ENCODE assay signal across 12 cellular contexts in genomic region chr1:144537234-144537633, GRCh38. TPM values are rescaled to one million over a fixed set of nuclear protein-coding genes. Genes with fewer than 3 reads are reported as not detected.
"Had no signal": no experiment of that assay in that cellular context is flagged by ENCODE, and none has a peak within 500 bp of the region (broad histone marks: within the 10 kb centered on the region; RNA-seq: fewer than 3 reads in every experiment).

No MANE protein-coding gene starts in this region.

RNA-seq across cellular contexts. Expression of gene PPIAL4F, which starts 55.5 kb away (rescaled TPM):
- total RNA-seq: activated B cell treated with CpG ODN at 0.5 μM for 24 hours; activated CD4-positive, alpha-beta memory T cell treated with anti-CD3 and anti-CD28 coated beads for 36 hours; activated CD4-positive, alpha-beta memory T cell treated with anti-CD3 and anti-CD28 coated beads, Interleukin-2, amount 10 ng/mL, durations not matched to agents 7 days and 5 days; activated CD4-positive, alpha-beta T cell treated with anti-CD3 and anti-CD28 coated beads for 36 hours; activated CD4-positive, alpha-beta T cell treated with anti-CD3 and anti-CD28 coated beads, Interleukin-2, amount 10 ng/mL, durations not matched to agents 7 days and 5 days; activated CD8-positive, alpha-beta memory T cell treated with anti-CD3 and anti-CD28 coated beads for 36 hours; activated CD8-positive, alpha-beta memory T cell treated with anti-CD3 and anti-CD28 coated beads, Interleukin-2, amount 10 ng/mL, durations not matched to agents 7 days and 5 days; activated CD8-positive, alpha-beta T cell treated with anti-CD3 and anti-CD28 coated beads for 36 hours; activated CD8-positive, alpha-beta T cell treated with anti-CD3 and anti-CD28 coated beads, Interleukin-2, amount 10 ng/mL, durations not matched to agents 7 days and 5 days; T-helper 1 cell treated with Interleukin-12 subunit alpha and Interleukin-12 subunit beta and Interleukin-4 antibody, amounts not matched to agents 30 ng/mL and 1 ng/mL, for 36 hours; T-helper 17 cell; WTC11 had no signal
